Comparison of ENCODE assay signal across 1 cellular context in the genomic region with DNA sequence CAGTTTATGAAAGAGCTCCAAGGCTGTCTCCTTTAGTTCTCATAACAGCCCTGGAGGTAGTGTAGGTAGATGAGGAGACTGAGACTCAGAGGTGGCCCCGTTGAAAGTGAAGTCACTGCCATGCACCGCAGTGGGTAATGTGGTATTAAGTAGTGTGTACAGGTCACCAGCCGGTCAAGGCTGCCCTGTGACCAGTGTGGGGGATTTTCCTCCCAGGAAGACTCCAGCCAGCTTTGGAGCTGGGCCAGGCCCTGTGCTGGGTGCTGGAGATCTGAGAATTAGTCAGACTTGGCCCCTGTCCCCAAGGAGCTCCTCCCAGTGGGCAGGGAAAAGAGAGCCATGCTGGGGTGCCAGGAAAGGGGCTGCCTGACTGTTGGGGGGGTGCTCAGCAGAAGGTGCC.
TF ChIP-seq lines count a peak whose summit lies in the region.

No MANE protein-coding gene starts in this region.

TF ChIP-seq in SK-N-SH, 30 proteins besides CTCF, POLR2A, EP300 and RAD21:
- no peak for TF ChIP-seq RFX5 (IDR thresholded peaks at IDR 0.05; ENCODE audit: low read length)
- TF ChIP-seq, protein P1, sequence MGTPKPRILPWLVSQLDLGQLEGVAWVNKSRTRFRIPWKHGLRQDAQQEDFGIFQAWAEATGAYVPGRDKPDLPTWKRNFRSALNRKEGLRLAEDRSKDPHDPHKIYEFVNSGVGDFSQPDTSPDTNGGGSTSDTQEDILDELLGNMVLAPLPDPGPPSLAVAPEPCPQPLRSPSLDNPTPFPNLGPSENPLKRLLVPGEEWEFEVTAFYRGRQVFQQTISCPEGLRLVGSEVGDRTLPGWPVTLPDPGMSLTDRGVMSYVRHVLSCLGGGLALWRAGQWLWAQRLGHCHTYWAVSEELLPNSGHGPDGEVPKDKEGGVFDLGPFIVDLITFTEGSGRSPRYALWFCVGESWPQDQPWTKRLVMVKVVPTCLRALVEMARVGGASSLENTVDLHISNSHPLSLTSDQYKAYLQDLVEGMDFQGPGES (IDR thresholded peaks at IDR 0.05; ENCODE audit: low read depth, low read length) = no peak
- peak; percentile 97 for TF ChIP-seq NFIC (IDR thresholded peaks at IDR 0.05; ENCODE audit: borderline replicate concordance)
- peak; percentile 48; the same call in 1 of the 2 replicates for TF ChIP-seq FOSL2 (IDR thresholded peaks at IDR 0.05; ENCODE audit: borderline replicate concordance, low read depth)
- TF ChIP-seq, protein P2, sequence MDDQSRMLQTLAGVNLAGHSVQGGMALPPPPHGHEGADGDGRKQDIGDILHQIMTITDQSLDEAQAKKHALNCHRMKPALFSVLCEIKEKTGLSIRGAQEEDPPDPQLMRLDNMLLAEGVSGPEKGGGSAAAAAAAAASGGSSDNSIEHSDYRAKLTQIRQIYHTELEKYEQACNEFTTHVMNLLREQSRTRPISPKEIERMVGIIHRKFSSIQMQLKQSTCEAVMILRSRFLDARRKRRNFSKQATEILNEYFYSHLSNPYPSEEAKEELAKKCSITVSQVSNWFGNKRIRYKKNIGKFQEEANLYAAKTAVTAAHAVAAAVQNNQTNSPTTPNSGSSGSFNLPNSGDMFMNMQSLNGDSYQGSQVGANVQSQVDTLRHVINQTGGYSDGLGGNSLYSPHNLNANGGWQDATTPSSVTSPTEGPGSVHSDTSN (IDR thresholded peaks at IDR 0.05) = peak; percentile 19; the same call in 1 of the 2 replicates
- peak; percentile 41; the same call in 1 of the 2 replicates for TF ChIP-seq POLR2AphosphoS5 (IDR thresholded peaks at IDR 0.05; ENCODE audit: low read depth, low read length)
- TF ChIP-seq GABPA (IDR thresholded peaks at IDR 0.05; ENCODE audit: low read depth) = no peak
- TF ChIP-seq MEF2A (IDR thresholded peaks at IDR 0.05; ENCODE audit: borderline replicate concordance, low read depth) = no peak
- TF ChIP-seq FOXJ3 (CRISPR knock-in tag; IDR thresholded peaks at IDR 0.05) = no peak
- no peak for TF ChIP-seq FOXM1 (IDR thresholded peaks at IDR 0.05; ENCODE audit: low read depth)
- no peak for TF ChIP-seq MXI1 (IDR thresholded peaks at IDR 0.05; ENCODE audit: low read depth, low read length)
- TF ChIP-seq ELF1 (IDR thresholded peaks at IDR 0.05) = 0 out of 2 replicates have a peak, but pooled peaks have one; percentile 12
- TF ChIP-seq, protein P3, sequence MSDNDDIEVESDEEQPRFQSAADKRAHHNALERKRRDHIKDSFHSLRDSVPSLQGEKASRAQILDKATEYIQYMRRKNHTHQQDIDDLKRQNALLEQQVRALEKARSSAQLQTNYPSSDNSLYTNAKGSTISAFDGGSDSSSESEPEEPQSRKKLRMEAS (IDR thresholded peaks at IDR 0.05; ENCODE audit: low read depth) = peak; percentile 74; the same call in 1 of the 2 replicates
- peak; percentile 99 for TF ChIP-seq RXRA (IDR thresholded peaks at IDR 0.05; ENCODE audit: borderline replicate concordance, low read depth)
- TF ChIP-seq EZH2phosphoT487 (IDR thresholded peaks at IDR 0.05; ENCODE audit: borderline replicate concordance, low read depth) = no peak
- peak; percentile 71 for TF ChIP-seq TCF12 (IDR thresholded peaks at IDR 0.05)
